ENCODE assay signal across 8 cellular contexts in genomic region chr12:62640910-62641448, GRCh38.
A peak's percentile ranks its signal among the peaks of the same experiment; 100 is the strongest.
DNase-seq lines count a peak whose midpoint lies in the region; ATAC-seq and TF ChIP-seq lines count a peak whose summit lies in the region.

No MANE protein-coding gene starts in this region.

- H3K27me3 Mint-ChIP-seq in activated naive CD8-positive, alpha-beta T cell treated with anti-CD3 and anti-CD28 coated beads, Interleukin-2, amount 10 ng/mL, durations not matched to agents 7 days and 5 days, result peaks cover 17% of the 10 kb centered on the region

- H3K4me3 Mint-ChIP-seq in activated naive CD8-positive, alpha-beta T cell treated with anti-CD3 and anti-CD28 coated beads, Interleukin-2, amount 10 ng/mL, durations not matched to agents 7 days and 5 days, result peak overlapping the region; percentile 44

- H3K4me1 ChIP-seq in upper lobe of right lung (no peaks in the 10 kb centered on the region), right atrium auricular region (no peaks in the 10 kb centered on the region)

- H3K4me3 ChIP-seq in upper lobe of right lung (no peak overlapping the region), right atrium auricular region (no peak overlapping the region)

- H3K36me3 ChIP-seq in upper lobe of right lung (no peaks in the 10 kb centered on the region), right atrium auricular region (no peaks in the 10 kb centered on the region)

- H3K9me3 Mint-ChIP-seq in activated naive CD8-positive, alpha-beta T cell treated with anti-CD3 and anti-CD28 coated beads, Interleukin-2, amount 10 ng/mL, durations not matched to agents 7 days and 5 days, result no peaks in the 10 kb centered on the region

- no peak overlapping the region for H3K27ac ChIP-seq in upper lobe of right lung
- H3K27ac ChIP-seq in right atrium auricular region, result no peak overlapping the region

- POLR2A ChIA-PET in activated naive CD8-positive, alpha-beta T cell treated with anti-CD3 and anti-CD28 coated beads, Interleukin-2, amount 10 ng/mL, durations not matched to agents 7 days and 5 days (lab: Charles Lee), result interaction anchor here (0.7 to 1.7 kb wide), 2 partner anchors 8 to 38 kb away, joined by 5 to 6 read pairs; no protein-coding TSS in a partner anchor

- peak; percentile 93 for ATAC-seq in HG03520 (IDR thresholded peaks at IDR 0.05; ENCODE audit: unreplicated experiment)
- ATAC-seq in activated naive CD8-positive, alpha-beta T cell treated with anti-CD3 and anti-CD28 coated beads, Interleukin-2, amount 10 ng/mL, durations not matched to agents 7 days and 5 days (ENCODE audit: low read depth), result peak; percentile 97
- ATAC-seq in upper lobe of right lung, result no peak

- H3K9me3 ChIP-seq in upper lobe of right lung (no peaks in the 10 kb centered on the region), right atrium auricular region (no peaks in the 10 kb centered on the region)

- TF ChIP-seq CTCF in GM20000 (IDR thresholded peaks at IDR 0.05; ENCODE audit: extremely low read depth, missing control alignments) (no peak), upper lobe of right lung (IDR thresholded peaks at IDR 0.05) (no peak), right atrium auricular region (IDR thresholded peaks at IDR 0.05) (no peak)

- peak; percentile 66 for DNase-seq in Daoy (ENCODE audit: low read depth)
- peak; percentile 73 for DNase-seq in GM20000 (ENCODE audit: low spot score)
- no peak for DNase-seq in activated naive CD8-positive, alpha-beta T cell treated with anti-CD3 and anti-CD28 coated beads, Interleukin-2, amount 10 ng/mL, durations not matched to agents 7 days and 5 days
- DNase-seq in stimulated activated CD4-positive, alpha-beta T cell treated with anti-CD3 and anti-CD28 coated beads, Interleukin-2, amount 100 ng/mL, for 24 hours, result peak; percentile 42 to 45
- no peak for DNase-seq in upper lobe of right lung
- DNase-seq in right atrium auricular region (ENCODE audit: low spot score), result no peak
- no peak for DNase-seq in SKM-1 (lab: John Stamatoyannopoulos, UW; ENCODE audit: unreplicated experiment)

- H3K27me3 ChIP-seq in upper lobe of right lung (no peaks in the 10 kb centered on the region), right atrium auricular region (no peaks in the 10 kb centered on the region)

- H3K27ac Mint-ChIP-seq in activated naive CD8-positive, alpha-beta T cell treated with anti-CD3 and anti-CD28 coated beads, Interleukin-2, amount 10 ng/mL, durations not matched to agents 7 days and 5 days, result no peak overlapping the region

- H3K4me1 Mint-ChIP-seq in activated naive CD8-positive, alpha-beta T cell treated with anti-CD3 and anti-CD28 coated beads, Interleukin-2, amount 10 ng/mL, durations not matched to agents 7 days and 5 days, result peaks cover 8% of the 10 kb centered on the region

- intact Hi-C loops in upper lobe of right lung (cut with DNase I), result no loop called here

- H3K36me3 Mint-ChIP-seq in activated naive CD8-positive, alpha-beta T cell treated with anti-CD3 and anti-CD28 coated beads, Interleukin-2, amount 10 ng/mL, durations not matched to agents 7 days and 5 days, result no peaks in the 10 kb centered on the region

Comparison
In these comparisons a context has a peak if more than half of its experiments do, and no peak if none do; other contexts are left out.
1. DNase-seq: peak in Daoy (single experiment), GM20000 (single experiment) and stimulated activated CD4-positive, alpha-beta T cell treated with anti-CD3 and anti-CD28 coated beads, Interleukin-2, amount 100 ng/mL, for 24 hours (2 of 2); none in activated naive CD8-positive, alpha-beta T cell treated with anti-CD3 and anti-CD28 coated beads, Interleukin-2, amount 10 ng/mL, durations not matched to agents 7 days and 5 days (single experiment), upper lobe of right lung (single experiment), right atrium auricular region (single experiment) and SKM-1 (single experiment).